ENCODE assay signal across 13 cellular contexts in the genomic region with DNA sequence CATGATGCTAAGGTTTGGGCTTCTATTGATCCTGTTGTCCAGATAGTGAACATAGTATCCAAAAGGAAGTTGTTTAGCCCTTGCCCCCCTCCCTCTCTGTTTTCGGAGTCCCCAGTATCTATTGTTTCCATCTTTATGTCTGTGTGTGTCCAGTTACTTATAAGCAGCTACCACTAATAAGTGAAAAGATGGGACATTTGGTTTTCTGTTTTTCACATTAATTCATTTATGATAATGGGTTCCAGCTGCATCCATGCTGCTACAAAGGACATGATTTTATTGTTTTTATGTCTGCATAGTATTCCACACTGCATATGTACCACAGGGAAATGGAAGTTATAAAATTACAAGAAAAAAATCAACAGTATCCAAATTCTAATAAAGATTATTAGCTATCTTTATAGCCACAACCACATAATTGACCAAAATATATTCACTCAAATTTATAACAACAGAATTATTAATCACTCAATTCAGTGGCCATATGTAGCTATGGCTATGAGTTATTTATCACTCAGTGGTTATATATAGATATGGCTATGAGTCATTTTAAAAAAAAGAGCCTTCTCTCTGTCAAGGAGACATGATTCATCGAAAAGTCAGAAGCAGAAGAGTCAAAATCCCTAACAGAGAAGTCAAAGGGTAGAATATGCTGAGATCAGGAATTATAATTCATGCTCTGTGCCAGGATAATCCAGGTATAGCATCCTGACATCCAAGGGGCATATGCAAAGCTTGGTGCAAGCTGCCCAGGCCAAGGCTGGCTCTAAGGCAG.
DNase-seq lines count a peak whose midpoint lies in the region; ATAC-seq and TF ChIP-seq lines count a peak whose summit lies in the region.
"Had no signal": no experiment of that assay in that cellular context is flagged by ENCODE, and none has a peak within 500 bp of the region (broad histone marks: within the 10 kb centered on the region; RNA-seq: fewer than 3 reads in every experiment).

No MANE protein-coding gene starts in this region.

- no peak overlapping the region for H3K4me3 ChIP-seq in OCI-LY7 (ENCODE audit: low read depth, low read length, poor library complexity, severe bottlenecking)
- H3K4me3 ChIP-seq: ascending aorta, gastrocnemius medialis, SK-N-MC had no signal

- no peaks in the 10 kb centered on the region for H3K79me2 ChIP-seq in OCI-LY7 (ENCODE audit: insufficient read depth, low read depth, low read length)

- POLR2A ChIA-PET in OCI-LY7 (lab: Charles Lee), result no interaction called here

- H2AFZ ChIP-seq in OCI-LY7 (ENCODE audit: low read length), result no peak overlapping the region

- no peaks in the 10 kb centered on the region for H3K9me2 ChIP-seq in OCI-LY7 (ENCODE audit: insufficient read depth, low read length)

- no TSS peak for BruUV-seq in OCI-LY7 (replicated peaks; lab: Mats Ljungman, UMichigan)

- no peaks in the 10 kb centered on the region for H3K9me3 ChIP-seq in OCI-LY7 (ENCODE audit: low read length)
- H3K9me3 ChIP-seq: ascending aorta, gastrocnemius medialis had no signal

- H3K27ac ChIP-seq in OCI-LY7 (ENCODE audit: low read depth, low read length, poor library complexity, severe bottlenecking), result no peak overlapping the region
- H3K27ac ChIP-seq: gastrocnemius medialis, SK-N-MC had no signal

- intact Hi-C loops in OCI-LY7 (cut with micrococcal nuclease; ENCODE audit: unreplicated experiment), result no loop called here

- CTCF ChIA-PET in OCI-LY7 (lab: Charles Lee; ENCODE audit: unreplicated experiment), result no interaction called here

- TF ChIP-seq CTCF in OCI-LY7 (conservative IDR thresholded peaks at IDR 0.05; ENCODE audit: low read length), result no peak

- ATAC-seq in HG03439 (IDR thresholded peaks at IDR 0.05; ENCODE audit: unreplicated experiment) (peak; percentile 82), GM19324 (IDR thresholded peaks at IDR 0.05; ENCODE audit: low FRiP score, unreplicated experiment) (no peak)
- ATAC-seq: activated CD8-positive, alpha-beta T cell treated with anti-CD3 and anti-CD28 coated beads, Interleukin-2, amount 10 ng/mL, durations not matched to agents 7 days and 5 days; gastrocnemius medialis had no signal

- H3K36me3 ChIP-seq in OCI-LY7 (ENCODE audit: insufficient read depth, low read length), result no peaks in the 10 kb centered on the region
- H3K36me3 ChIP-seq: ascending aorta, gastrocnemius medialis had no signal

- H3K4me2 ChIP-seq in OCI-LY7 (ENCODE audit: low read length), result no peak overlapping the region

- DNase-seq in NOMO-1 treated with DMSO at 0.1 percent for 48 hours (lab: John Stamatoyannopoulos, UW; ENCODE audit: unreplicated experiment), result peak; percentile 68
- DNase-seq in NOMO-1 treated with dmso at 0.1 percent for 144 hours (lab: John Stamatoyannopoulos, UW; ENCODE audit: unreplicated experiment), result no peak
- DNase-seq in amniotic stem cell (lab: John Stamatoyannopoulos, UW), result peak; percentile 16
- DNase-seq in stromal cell of bone marrow (ENCODE audit: low read depth), result peak; percentile 53
- DNase-seq in OCI-LY7 (ENCODE audit: low spot score), result no peak
- no peak for DNase-seq in activated CD8-positive, alpha-beta memory T cell treated with anti-CD3 and anti-CD28 coated beads, Interleukin-2, amount 50 U/mL, for 48 hours
- DNase-seq: 8988T; activated CD8-positive, alpha-beta T cell treated with anti-CD3 and anti-CD28 coated beads, Interleukin-2, amount 10 ng/mL, durations not matched to agents 7 days and 5 days; gastrocnemius medialis had no signal

- H3K4me1 ChIP-seq in OCI-LY7 (ENCODE audit: insufficient read depth, low read length, poor library complexity, severe bottlenecking), result no peaks in the 10 kb centered on the region
- H3K4me1 ChIP-seq: gastrocnemius medialis had no signal

- H4K20me1 ChIP-seq in OCI-LY7 (ENCODE audit: insufficient read depth, low read length), result no peaks in the 10 kb centered on the region

Comparison
In these comparisons a context has a peak if more than half of its experiments do, and no peak if none do; other contexts are left out.
1. DNase-seq: peak in NOMO-1 treated with DMSO at 0.1 percent for 48 hours (single experiment), amniotic stem cell (single experiment) and stromal cell of bone marrow (single experiment); none in NOMO-1 treated with dmso at 0.1 percent for 144 hours (single experiment), OCI-LY7 (single experiment) and activated CD8-positive, alpha-beta memory T cell treated with anti-CD3 and anti-CD28 coated beads, Interleukin-2, amount 50 U/mL, for 48 hours (single experiment).